In the genomic region with DNA sequence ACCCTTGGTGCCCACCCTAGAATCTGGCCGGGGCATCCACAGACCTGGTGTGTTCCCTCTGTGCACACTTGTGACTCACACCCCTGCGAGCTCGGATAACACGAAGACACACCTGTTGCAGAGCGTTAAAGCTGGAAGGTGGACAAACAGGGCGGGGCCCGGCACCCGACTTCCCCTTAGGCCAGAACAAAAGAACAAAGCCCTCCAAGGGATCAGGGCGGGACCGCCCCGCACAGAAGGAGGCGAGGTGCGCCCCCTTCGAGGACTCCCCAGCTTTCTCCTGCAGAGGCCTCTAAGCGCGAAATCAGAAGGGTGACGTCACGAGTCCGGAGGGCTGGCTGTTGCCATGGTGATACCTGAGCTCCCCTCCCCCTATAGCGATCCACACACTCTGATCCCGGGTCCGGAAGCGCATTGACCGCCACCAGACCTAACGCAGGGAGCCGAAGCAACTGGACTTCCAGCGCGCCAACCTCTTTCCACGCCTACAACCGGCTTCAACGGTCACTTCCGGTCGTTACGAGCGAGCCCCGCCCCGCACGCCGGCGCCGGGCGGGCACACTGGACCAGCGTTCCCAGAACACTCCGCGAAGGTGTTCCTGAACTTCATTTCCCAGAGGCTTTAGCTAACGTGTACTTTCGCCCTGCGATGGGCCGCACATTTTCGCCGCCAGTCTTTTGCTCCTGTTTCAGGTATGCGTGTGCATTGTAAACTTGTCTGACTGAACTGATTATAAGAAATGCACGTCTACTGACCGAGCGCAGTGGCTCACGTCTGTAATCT, we compare ENCODE assay signal across 8 cellular contexts. TPM values are rescaled to one million over a fixed set of nuclear protein-coding genes. Genes with fewer than 3 reads are reported as not detected.
A peak's percentile ranks its signal among the peaks of the same experiment; 100 is the strongest.
DNase-seq lines count a peak whose midpoint lies in the region; ATAC-seq and TF ChIP-seq lines count a peak whose summit lies in the region.

A gene (minus strand): TSS at position 489 of the 784 bp plus-strand sequence. CDS start 811 bp downstream, outside the sequence.

- TF ChIP-seq CTCF in AG09309 (IDR thresholded peaks at IDR 0.05; ENCODE audit: control insufficient read depth, insufficient read depth, low read depth, low read length, missing control alignments), result no peak
- TF ChIP-seq CTCF in activated B cell treated with CpG ODN at 0.5 μM for 24 hours (IDR thresholded peaks at IDR 0.05), result no peak

- POLR2A ChIA-PET in activated B cell treated with CpG ODN at 0.5 μM for 24 hours (lab: Charles Lee), result interaction anchor here (0.6 to 1.9 kb wide), 33 partner anchors 23 to 1480 kb away, joined by 3 to 16 read pairs (median 4); a partner anchor contains a TSS

- CTCF ChIA-PET in activated B cell treated with CpG ODN at 0.5 μM for 24 hours (lab: Charles Lee), result interaction anchor here (0.7 to 1.2 kb wide), 3 partner anchors 103 to 295 kb away, joined by 3 read pairs; no protein-coding TSS in a partner anchor

- intact Hi-C loops in activated B cell treated with CpG ODN at 0.5 μM for 24 hours (cut with micrococcal nuclease), result loop anchor here (1.0 to 10.0 kb wide), 16 partner anchors 30 to 1478 kb away; a partner anchor contains a TSS

- peak within 1 kb of the TSS; percentile 95 for H3K4me3 Mint-ChIP-seq in activated B cell treated with CpG ODN at 0.5 μM for 24 hours
- peak within 1 kb of the TSS; percentile 83 for H3K4me3 Mint-ChIP-seq in central memory CD8-positive, alpha-beta T cell

- peaks cover 34% of the 10 kb centered on the region for H3K4me1 Mint-ChIP-seq in activated B cell treated with CpG ODN at 0.5 μM for 24 hours
- peaks cover 41% of the 10 kb centered on the region for H3K4me1 Mint-ChIP-seq in central memory CD8-positive, alpha-beta T cell

- no peaks in the 10 kb centered on the region for H3K27me3 Mint-ChIP-seq in activated B cell treated with CpG ODN at 0.5 μM for 24 hours
- H3K27me3 Mint-ChIP-seq in central memory CD8-positive, alpha-beta T cell, result no peaks in the 10 kb centered on the region

- TF ChIP-seq POLR2A in GM18951 (IDR thresholded peaks at IDR 0.05; ENCODE audit: extremely low read depth, insufficient read depth, insufficient read length), result peak; percentile 71

- peak; percentile 91 for DNase-seq in AG09309 (ENCODE audit: low read depth)
- peak; percentile 98 for DNase-seq in NCI-H345 (lab: John Stamatoyannopoulos, UW)
- DNase-seq in activated B cell treated with CpG ODN at 0.5 μM for 24 hours, result peak; percentile 85
- DNase-seq in central memory CD8-positive, alpha-beta T cell (ENCODE audit: low spot score in 2 of 2), result peak; percentile 75 to 83
- DNase-seq in iris pigment epithelial cell (ENCODE audit: low read depth), result peak; percentile 99
- peak; percentile 77 to 80 for DNase-seq in stimulated activated CD4-positive, alpha-beta T cell treated with anti-CD3 and anti-CD28 coated beads, Interleukin-12 subunit alpha, Interleukin-12 subunit beta, amount 100 ng/mL, for 24 hours (ENCODE audit: low read depth in 2 of 2)

- in situ Hi-C loops in GM18951 (cut with MboI; ENCODE audit: low sequenced_read_pairs, unreplicated experiment), result no loop called here

- peak; percentile 92 for ATAC-seq in HG03196 (IDR thresholded peaks at IDR 0.05; ENCODE audit: unreplicated experiment)
- peak; percentile 92 for ATAC-seq in activated B cell treated with CpG ODN at 0.5 μM for 24 hours (ENCODE audit: low read depth)
- peak; percentile 75 for ATAC-seq in central memory CD8-positive, alpha-beta T cell (replicated peaks; ENCODE audit: extremely low read depth, poor library complexity, severe bottlenecking)

- H3K36me3 Mint-ChIP-seq in activated B cell treated with CpG ODN at 0.5 μM for 24 hours (ENCODE audit: low read depth), result peaks cover 35% of the 10 kb centered on the region
- peaks cover 28% of the 10 kb centered on the region for H3K36me3 Mint-ChIP-seq in central memory CD8-positive, alpha-beta T cell (ENCODE audit: insufficient read depth)

- H3K9me3 Mint-ChIP-seq in activated B cell treated with CpG ODN at 0.5 μM for 24 hours, result no peaks in the 10 kb centered on the region
- H3K9me3 Mint-ChIP-seq in central memory CD8-positive, alpha-beta T cell, result no peaks in the 10 kb centered on the region

- peak within 1 kb of the TSS; percentile 69 for H3K4me3 ChIP-seq in AG09309 (ENCODE audit: control insufficient read depth, low read depth, low read length)

- H3K27ac Mint-ChIP-seq in activated B cell treated with CpG ODN at 0.5 μM for 24 hours, result peak within 1 kb of the TSS; percentile 95
- H3K27ac Mint-ChIP-seq in central memory CD8-positive, alpha-beta T cell (ENCODE audit: low read depth), result peak within 1 kb of the TSS; percentile 98

RNA-seq across cellular contexts. Expression of the gene that starts here (rescaled TPM):
- 8.1 and 8.6 TPM in 2 replicates for total RNA-seq in activated B cell treated with CpG ODN at 0.5 μM for 24 hours

Comparison
In these comparisons a context has a peak if more than half of its experiments do, and no peak if none do; other contexts are left out.
1. Peak in every context shown above with its lines: DNase-seq, ATAC-seq and H3K4me3 ChIP-seq.